1 cellular context compared by ENCODE assay signal in the genomic region with DNA sequence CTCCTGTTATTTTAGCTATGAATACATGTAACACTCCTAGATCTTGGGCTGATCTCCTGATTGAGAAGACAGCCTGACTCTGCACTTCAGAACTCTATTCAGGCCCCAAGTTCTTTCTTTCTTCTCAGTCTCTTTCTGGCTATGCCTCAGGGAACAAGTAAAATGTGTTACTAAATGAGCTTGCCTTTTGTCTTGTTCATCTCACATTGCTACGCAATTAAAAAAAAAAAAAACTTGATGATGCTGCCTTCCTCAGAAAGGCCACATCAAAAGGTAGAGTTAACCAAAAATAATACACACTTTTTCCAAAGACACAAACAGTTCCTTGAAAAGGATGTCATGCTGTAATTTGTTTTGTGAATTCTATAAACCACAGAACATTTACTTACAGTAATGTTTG.
TF ChIP-seq lines count a peak whose summit lies in the region.

No MANE protein-coding gene starts in this region.

TF ChIP-seq in IMR-90, 13 proteins besides CTCF, POLR2A, EP300 and RAD21:
- TF ChIP-seq RFX5 (IDR thresholded peaks at IDR 0.05; ENCODE audit: low read depth, low read length) = no peak
- no peak for TF ChIP-seq FOS (IDR thresholded peaks at IDR 0.05; ENCODE audit: low read depth, low read length)
- no peak for TF ChIP-seq MAFK (IDR thresholded peaks at IDR 0.05; ENCODE audit: low read depth, low read length)
- TF ChIP-seq, protein P1, sequence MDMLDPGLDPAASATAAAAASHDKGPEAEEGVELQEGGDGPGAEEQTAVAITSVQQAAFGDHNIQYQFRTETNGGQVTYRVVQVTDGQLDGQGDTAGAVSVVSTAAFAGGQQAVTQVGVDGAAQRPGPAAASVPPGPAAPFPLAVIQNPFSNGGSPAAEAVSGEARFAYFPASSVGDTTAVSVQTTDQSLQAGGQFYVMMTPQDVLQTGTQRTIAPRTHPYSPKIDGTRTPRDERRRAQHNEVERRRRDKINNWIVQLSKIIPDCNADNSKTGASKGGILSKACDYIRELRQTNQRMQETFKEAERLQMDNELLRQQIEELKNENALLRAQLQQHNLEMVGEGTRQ (IDR thresholded peaks at IDR 0.05; ENCODE audit: low read depth, low read length) = no peak
